In the genomic region with DNA sequence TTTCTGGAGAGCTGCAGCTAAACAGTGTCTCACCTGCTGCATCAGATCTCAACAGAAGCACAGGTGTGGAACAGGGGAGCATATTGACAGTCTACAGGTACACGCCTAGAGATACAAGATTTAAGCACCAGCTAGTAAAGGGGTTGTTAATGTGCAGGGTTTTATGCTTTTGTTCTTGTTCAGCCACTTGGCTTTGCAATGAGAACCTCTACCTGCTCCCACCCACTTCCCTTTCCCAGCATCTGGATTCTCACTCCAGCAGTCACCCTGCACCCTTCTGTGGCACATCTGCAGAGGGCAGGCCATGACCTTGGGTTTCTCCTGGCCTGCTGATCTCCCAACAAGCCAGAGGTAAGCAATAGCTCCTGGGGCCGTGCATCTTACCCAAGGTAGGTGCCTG, we compare ENCODE assay signal across 21 cellular contexts.
"Had no signal": no experiment of that assay in that cellular context is flagged by ENCODE, and none has a peak within 500 bp of the region (broad histone marks: within the 10 kb centered on the region; RNA-seq: fewer than 3 reads in every experiment).

No MANE protein-coding gene starts in this region.

- DNase-seq: KBM-7; MG63; NCI-H1092; NCI-H1105 treated with DMSO at 0.1 percent for 48 hours; NCI-H1417 treated with DMSO at 0.1 percent for 48 hours; NCI-H146; NCI-H1694 treated with DMSO at 0.1 percent for 48 hours; NCI-H1930; NCI-H2081; NCI-H2227 treated with DMSO at 0.1 percent for 48 hours; NCI-H524; NCI-H526 treated with DMSO at 0.1 percent for 48 hours; NCI-H748 treated with DMSO at 0.1 percent for 48 hours; NK-92 treated with Interleukin-12 subunit alpha and Interleukin-12 subunit beta, amount 100 ng/mL, for 24 hours; PC-3; SHP77; SK-N-SH; SW 1271; T-cell had no signal

- H3K9ac ChIP-seq: SK-N-SH had no signal

- H3K4me2 ChIP-seq: SK-N-SH had no signal

- H3K27ac Mint-ChIP-seq: T-cell had no signal

- ATAC-seq: Panc1, PC-3, T-cell had no signal

- H3K9me2 ChIP-seq: SK-N-SH had no signal

- H3K27me3 ChIP-seq: MG63 had no signal

- H3K4me3 ChIP-seq: MG63 had no signal

- H3K27ac ChIP-seq: RWPE1 had no signal

- H3K36me3 ChIP-seq: MG63 had no signal

- H3K4me3 Mint-ChIP-seq: T-cell had no signal

- H3K36me3 Mint-ChIP-seq: T-cell had no signal

- H3K9me3 ChIP-seq: MG63, SK-N-SH had no signal

- H3K4me1 Mint-ChIP-seq: T-cell had no signal
